25 cellular contexts compared by ENCODE assay signal in genomic region chr3:114310701-114311100, GRCh38. TPM values are rescaled to one million over a fixed set of nuclear protein-coding genes. Genes with fewer than 3 reads are reported as not detected.
DNase-seq lines count a peak whose midpoint lies in the region; ATAC-seq and TF ChIP-seq lines count a peak whose summit lies in the region.
"Had no signal": no experiment of that assay in that cellular context is flagged by ENCODE, and none has a peak within 500 bp of the region (broad histone marks: within the 10 kb centered on the region; RNA-seq: fewer than 3 reads in every experiment).

No MANE protein-coding gene starts in this region.

- no peaks in the 10 kb centered on the region for H3K79me1 ChIP-seq in IMR-90 (ENCODE audit: low read depth in 1 of 2, low read length in 2 of 2)

- CTCF ChIA-PET in IMR-90 (lab: Yijun Ruan, JAX): no interaction called here

- no peak overlapping the region for H3K18ac ChIP-seq in IMR-90 (ENCODE audit: low read depth, low read length)

- dilution Hi-C loops in IMR-90 (cut with HindIII; ENCODE audit: low sequenced_read_pairs, unreplicated experiment): no loop called here

- H3K27me3 ChIP-seq in IMR-90 (ENCODE audit: control insufficient read depth, insufficient read depth, low read length): peaks cover 7% of the 10 kb centered on the region
- H3K27me3 ChIP-seq: esophagus squamous epithelium, neutrophil, transverse colon had no signal

- H3K4me3 ChIP-seq in IMR-90 (ENCODE audit: insufficient read depth, low read depth, low read length): no peak overlapping the region
- H3K4me3 ChIP-seq: esophagus squamous epithelium, HAP-1, transverse colon had no signal

- WGBS in IMR-90 (ENCODE audit: extremely low coverage in 2 of 2, insufficient read length in 1 of 2), 2 experiments: no CpG with 5 or more reads among the region's 2 CpGs

- H3K27ac ChIP-seq in IMR-90 (ENCODE audit: insufficient read depth, low read length): no peak overlapping the region
- H3K27ac ChIP-seq: esophagus squamous epithelium, neutrophil, transverse colon had no signal

- no peak for TF ChIP-seq POLR2A in IMR-90 (IDR thresholded peaks at IDR 0.05; ENCODE audit: low read depth, low read length)

- H3K4me2 ChIP-seq in IMR-90 (ENCODE audit: low read depth, low read length): no peak overlapping the region

- no peak for TF ChIP-seq RAD21 in IMR-90 (IDR thresholded peaks at IDR 0.05; ENCODE audit: low read length)

- H2BK15ac ChIP-seq in IMR-90 (ENCODE audit: low read depth, low read length): no peak overlapping the region

- H4K91ac ChIP-seq in IMR-90 (ENCODE audit: insufficient read depth, low read depth, low read length): no peak overlapping the region

- H2BK120ac ChIP-seq in IMR-90 (ENCODE audit: low read depth, low read length): no peak overlapping the region

- no peak overlapping the region for H2BK20ac ChIP-seq in IMR-90 (ENCODE audit: low read depth, low read length)

- no peak overlapping the region for H3K23ac ChIP-seq in IMR-90 (ENCODE audit: low read depth, low read length)

- peak overlapping the region; percentile 18 for H2AFZ ChIP-seq in IMR-90 (replicated peaks; ENCODE audit: low read length, poor library complexity)

- H3K9me3 Mint-ChIP-seq in central memory CD8-positive, alpha-beta T cell: no peaks in the 10 kb centered on the region
- H3K9me3 Mint-ChIP-seq in stimulated activated naive CD8-positive, alpha-beta T cell treated with anti-CD3 and anti-CD28 coated beads, Interleukin-15, amount 100 ng/mL, for 72 hours: peaks cover 0 to under 1% of the 10 kb centered on the region in 2 donors

- TF ChIP-seq CTCF in IMR-90 (conservative IDR thresholded peaks at IDR 0.05; ENCODE audit: low read depth, low read length): no peak

- H3K4me1 Mint-ChIP-seq in central memory CD8-positive, alpha-beta T cell: peaks cover 76% of the 10 kb centered on the region
- peaks cover 70% of the 10 kb centered on the region for H3K4me1 Mint-ChIP-seq in stimulated activated naive CD8-positive, alpha-beta T cell treated with anti-CD3 and anti-CD28 coated beads, Interleukin-15, amount 100 ng/mL, for 72 hours

- H2AK5ac ChIP-seq in IMR-90 (ENCODE audit: low read depth, low read length): no peak overlapping the region

- intact Hi-C loops in IMR-90 (cut with micrococcal nuclease): no loop called here

- DNase-seq in stimulated activated CD4-positive, alpha-beta T cell treated with anti-CD3 and anti-CD28 coated beads, Interleukin-15, amount 100 ng/mL, for 24 hours: peak; percentile 32
- DNase-seq in stimulated activated CD4-positive, alpha-beta T cell treated with anti-CD3 and anti-CD28 coated beads, Interleukin-12 subunit alpha, Interleukin-12 subunit beta, amount 100 ng/mL, for 4 hours: no peak
- DNase-seq in IMR-90 (peak; percentile 40), dermis blood vessel endothelial cell (no peak)
- DNase-seq in central memory CD8-positive, alpha-beta T cell (ENCODE audit: low spot score in 2 of 2): no peak
- peak in 1 of 2 donors; percentile 70 for DNase-seq in stimulated activated naive CD8-positive, alpha-beta T cell treated with anti-CD3 and anti-CD28 coated beads, Interleukin-15, amount 100 ng/mL, for 72 hours
- DNase-seq: activated effector memory CD4-positive, alpha-beta T cell treated with Interleukin-2 at 50 U/mL for 16 hours; Caco-2; effector memory CD4-positive, alpha-beta T cell; esophagus squamous epithelium; left ventricle myocardium superior; NCI-H1436 treated with DMSO at 0.1 percent for 48 hours; stimulated activated naive CD4-positive, alpha-beta T cell treated with Interleukin-2 at 50 U/mL for 16 hours; SW 1271; transverse colon had no signal

- no peak overlapping the region for H2AK9ac ChIP-seq in IMR-90 (replicated peaks; ENCODE audit: low read depth, low read length, poor library complexity)

- H3K36me3 Mint-ChIP-seq in central memory CD8-positive, alpha-beta T cell (ENCODE audit: insufficient read depth): peaks cover 55% of the 10 kb centered on the region

- H3K4me1 ChIP-seq in IMR-90 (ENCODE audit: control insufficient read depth, insufficient read depth, low read length): peaks cover 2% of the 10 kb centered on the region; the same call in 1 of the 2 replicates
- H3K4me1 ChIP-seq: Caco-2, esophagus squamous epithelium, HAP-1, transverse colon had no signal

- H3K4me3 Mint-ChIP-seq in central memory CD8-positive, alpha-beta T cell: peak overlapping the region; percentile 14
- H3K4me3 Mint-ChIP-seq in stimulated activated naive CD8-positive, alpha-beta T cell treated with anti-CD3 and anti-CD28 coated beads, Interleukin-15, amount 100 ng/mL, for 72 hours: peak overlapping the region; percentile 48 to 60

- no peak for ATAC-seq in IMR-90 (ENCODE audit: low read depth)
- no peak for ATAC-seq in central memory CD8-positive, alpha-beta T cell (replicated peaks; ENCODE audit: extremely low read depth, poor library complexity, severe bottlenecking)
- ATAC-seq in stimulated activated naive CD8-positive, alpha-beta T cell treated with anti-CD3 and anti-CD28 coated beads, Interleukin-15, amount 100 ng/mL, for 72 hours: peak; percentile 81
- ATAC-seq in GM19395 (IDR thresholded peaks at IDR 0.05; ENCODE audit: unreplicated experiment): no peak
- no peak for ATAC-seq in GM19463 (IDR thresholded peaks at IDR 0.05; ENCODE audit: unreplicated experiment)
- ATAC-seq: HepG2, left ventricle myocardium superior, Right ventricle myocardium inferior had no signal

- H3K9me1 ChIP-seq in IMR-90 (ENCODE audit: insufficient read depth, low read length): no peaks in the 10 kb centered on the region

- no peak overlapping the region for H3K4ac ChIP-seq in IMR-90 (ENCODE audit: low read depth, low read length)

- no peak overlapping the region for H3K9ac ChIP-seq in IMR-90 (ENCODE audit: low read depth, low read length)

- H4K20me1 ChIP-seq in IMR-90 (ENCODE audit: insufficient read depth, low read length): no peaks in the 10 kb centered on the region

- H4K5ac ChIP-seq in IMR-90 (ENCODE audit: low read depth, low read length): no peak overlapping the region

- in situ Hi-C loops in IMR-90 (cut with MboI; ENCODE audit: low sequenced_read_pairs): no loop called here

- H4K8ac ChIP-seq in IMR-90 (ENCODE audit: low read depth in 2 of 2, low read length in 2 of 2): no peak overlapping the region

- POLR2A ChIA-PET in IMR-90 (lab: Charles Lee; ENCODE audit: unreplicated experiment): no interaction called here

- H3K36me3 ChIP-seq in IMR-90 (ENCODE audit: control insufficient read depth, insufficient read depth, low read length): no peaks in the 10 kb centered on the region
- H3K36me3 ChIP-seq: esophagus squamous epithelium, HAP-1, neutrophil, transverse colon had no signal

- no TSS peak for BruUV-seq in IMR-90 (replicated peaks; lab: Mats Ljungman, UMichigan)

- H3K56ac ChIP-seq in IMR-90 (ENCODE audit: extremely low read depth, insufficient read depth, low read length): no peak overlapping the region

- H3K14ac ChIP-seq in IMR-90 (replicated peaks; ENCODE audit: low read depth, low read length): no peak overlapping the region

- no peak overlapping the region for H2BK5ac ChIP-seq in IMR-90 (ENCODE audit: low read depth, low read length, poor library complexity, severe bottlenecking)

- no peaks in the 10 kb centered on the region for H3K9me3 ChIP-seq in IMR-90 (ENCODE audit: control insufficient read depth, insufficient read depth, low read length)
- H3K9me3 ChIP-seq: Caco-2, esophagus squamous epithelium, HAP-1, neutrophil, transverse colon had no signal

- peak overlapping the region; percentile 97 for H3K27ac Mint-ChIP-seq in central memory CD8-positive, alpha-beta T cell (ENCODE audit: low read depth)
- H3K27ac Mint-ChIP-seq in stimulated activated naive CD8-positive, alpha-beta T cell treated with anti-CD3 and anti-CD28 coated beads, Interleukin-15, amount 100 ng/mL, for 72 hours: peak overlapping the region in 1 of 2 donors; percentile 7

- no peaks in the 10 kb centered on the region for H3K27me3 Mint-ChIP-seq in central memory CD8-positive, alpha-beta T cell
- no peaks in the 10 kb centered on the region for H3K27me3 Mint-ChIP-seq in stimulated activated naive CD8-positive, alpha-beta T cell treated with anti-CD3 and anti-CD28 coated beads, Interleukin-15, amount 100 ng/mL, for 72 hours

TF ChIP-seq in IMR-90, 13 proteins besides CTCF, POLR2A, EP300 and RAD21 (continues in another document):
- TF ChIP-seq RCOR1 (IDR thresholded peaks at IDR 0.05; ENCODE audit: insufficient replicate concordance, low read length) (no peak), ELK1 (IDR thresholded peaks at IDR 0.05; ENCODE audit: borderline replicate concordance, low read depth, low read length) (no peak), MAFK (IDR thresholded peaks at IDR 0.05; ENCODE audit: low read depth, low read length) (no peak), NFE2L2 (IDR thresholded peaks at IDR 0.05; ENCODE audit: low read depth, low read length) (no peak), USF2 (IDR thresholded peaks at IDR 0.05; ENCODE audit: low read depth, low read length) (no peak), FOS (IDR thresholded peaks at IDR 0.05; ENCODE audit: low read depth, low read length) (no peak), RFX5 (IDR thresholded peaks at IDR 0.05; ENCODE audit: low read depth, low read length) (no peak), CEBPB (IDR thresholded peaks at IDR 0.05; ENCODE audit: low read depth, low read length) (no peak), BHLHE40 (IDR thresholded peaks at IDR 0.05; ENCODE audit: low read depth, low read length) (no peak), SMC3 (IDR thresholded peaks at IDR 0.05; ENCODE audit: low read depth, low read length) (no peak), CHD1 (IDR thresholded peaks at IDR 0.05; ENCODE audit: low read depth, low read length) (no peak)

RNA-seq across cellular contexts. Expression of gene TIGIT, which starts 16.9 kb away (rescaled TPM):
- total RNA-seq in IMR-90 (2012; rRNA removed) (not detected in 2 replicates), dermis blood vessel endothelial cell (not detected in 2 replicates)
- not detected in 2 replicates for polyA plus RNA-seq in IMR-90 (2012; rRNA removed)
- not detected in 2 replicates for polyA plus RNA-seq in IMR-90 (2012; cell fraction: cytosol; rRNA removed)
- not detected in 2 replicates for polyA plus RNA-seq in IMR-90 (2012; cell fraction: nucleus; rRNA removed; ENCODE audit: low replicate concordance)
- total RNA-seq: astrocyte, Caco-2, chondrocyte, Daoy, HepG2, left ventricle myocardium superior, MCF 10A, Right ventricle myocardium inferior had no signal
- polyA plus RNA-seq: HepG2 had no signal

Comparison
In these comparisons a context has a peak if more than half of its experiments do, and no peak if none do; other contexts are left out.
1. DNase-seq: peak in stimulated activated CD4-positive, alpha-beta T cell treated with anti-CD3 and anti-CD28 coated beads, Interleukin-15, amount 100 ng/mL, for 24 hours (single experiment) and IMR-90 (single experiment); none in stimulated activated CD4-positive, alpha-beta T cell treated with anti-CD3 and anti-CD28 coated beads, Interleukin-12 subunit alpha, Interleukin-12 subunit beta, amount 100 ng/mL, for 4 hours (single experiment), central memory CD8-positive, alpha-beta T cell (0 of 2) and dermis blood vessel endothelial cell (single experiment).